In the genomic region with DNA sequence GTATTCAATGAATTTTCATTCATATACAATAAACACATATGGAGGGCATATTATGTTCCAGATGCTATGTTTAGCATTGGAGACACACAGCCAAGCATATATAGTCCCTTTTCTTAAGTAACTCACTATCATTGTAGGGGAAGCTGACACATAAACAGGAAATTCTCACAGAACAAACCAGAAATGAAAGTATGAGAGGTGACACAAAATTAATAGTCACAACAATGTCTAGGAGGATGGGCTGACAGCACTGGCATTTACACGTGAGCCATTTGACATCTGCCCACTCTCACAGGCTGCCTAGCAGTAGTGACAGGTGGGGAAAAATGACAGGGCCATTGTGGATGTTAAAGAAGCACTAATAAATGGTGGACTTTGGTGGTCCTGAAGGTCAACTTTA, we compare ENCODE assay signal across 9 cellular contexts. TPM values are rescaled to one million over a fixed set of nuclear protein-coding genes. Genes with fewer than 3 reads are reported as not detected.
A peak's percentile ranks its signal among the peaks of the same experiment; 100 is the strongest.
DNase-seq lines count a peak whose midpoint lies in the region; ATAC-seq and TF ChIP-seq lines count a peak whose summit lies in the region.
"Had no signal": no experiment of that assay in that cellular context is flagged by ENCODE, and none has a peak within 500 bp of the region (broad histone marks: within the 10 kb centered on the region; RNA-seq: fewer than 3 reads in every experiment).

No MANE protein-coding gene starts in this region.

- H3K27me3 Mint-ChIP-seq in CD8-positive, alpha-beta memory T cell = peaks cover 0 to 8% of the 10 kb centered on the region in 2 donors

- no peaks in the 10 kb centered on the region for H3K27me3 ChIP-seq in CD8-positive, alpha-beta memory T cell (ENCODE audit: insufficient read depth, low read length, poor library complexity, severe bottlenecking)
- no peaks in the 10 kb centered on the region for H3K27me3 ChIP-seq in gastrocnemius medialis

- H3K4me1 ChIP-seq in CD8-positive, alpha-beta memory T cell (ENCODE audit: insufficient read depth, low read length) = peaks cover 51% of the 10 kb centered on the region
- peaks cover 23 to 27% of the 10 kb centered on the region in 2 donors for H3K4me1 ChIP-seq in gastrocnemius medialis

- TF ChIP-seq CTCF in gastrocnemius medialis (IDR thresholded peaks at IDR 0.05 in 4 of 5, conservative IDR thresholded peaks at IDR 0.05 in 1 of 5) = no peak

- no peaks in the 10 kb centered on the region for H3K36me3 ChIP-seq in CD8-positive, alpha-beta memory T cell (ENCODE audit: insufficient read depth, low read length)
- no peaks in the 10 kb centered on the region for H3K36me3 ChIP-seq in gastrocnemius medialis

- H3K9me3 ChIP-seq in CD8-positive, alpha-beta memory T cell (ENCODE audit: low read length) = no peaks in the 10 kb centered on the region
- H3K9me3 ChIP-seq in gastrocnemius medialis = no peaks in the 10 kb centered on the region

- peaks cover 0 to 6% (median 2%) of the 10 kb centered on the region in 5 donors for H3K9me3 Mint-ChIP-seq in CD8-positive, alpha-beta memory T cell

- H3K4me3 Mint-ChIP-seq in CD8-positive, alpha-beta memory T cell = peak overlapping the region; percentile 89 to 99 (median 97)

- H3K36me3 Mint-ChIP-seq in CD8-positive, alpha-beta memory T cell = peaks cover 4 to 29% (median 7%) of the 10 kb centered on the region in 3 donors

- POLR2A ChIA-PET in CD8-positive, alpha-beta memory T cell (lab: Charles Lee) = interaction anchor here (2.5 to 8.0 kb wide), 3 partner anchors 12 to 38 kb away, joined by 10 to 394 read pairs (median 61); a partner anchor contains a TSS

- DNase-seq in CD8-positive, alpha-beta memory T cell = peak; percentile 24 to 68 (median 52)
- peak; percentile 24 for DNase-seq in OCI-M1 (lab: John Stamatoyannopoulos, UW)
- DNase-seq in central memory CD4-positive, alpha-beta T cell = peak; percentile 61
- no peak for DNase-seq in gastrocnemius medialis
- DNase-seq in NCI-H2227 (lab: John Stamatoyannopoulos, UW; ENCODE audit: unreplicated experiment) = no peak
- DNase-seq in GM19240 (ENCODE audit: insufficient read length, low spot score) = no peak
- DNase-seq: NCI-H446 treated with DMSO at 0.1 percent for 48 hours had no signal

- intact Hi-C loops in gastrocnemius medialis (cut with DNase I; ENCODE audit: low total_unique reads) = loop anchor here (5.0 kb wide), 1 partner anchor 956 kb away; a partner anchor contains a TSS

- peak overlapping the region; percentile 97 for H3K27ac ChIP-seq in CD8-positive, alpha-beta memory T cell (ENCODE audit: low read depth, low read length)
- peak overlapping the region; percentile 91 to 100 (median 98) for H3K27ac ChIP-seq in gastrocnemius medialis

- ATAC-seq in gastrocnemius medialis (no peak), GM21528 (IDR thresholded peaks at IDR 0.05; ENCODE audit: low FRiP score, unreplicated experiment) (no peak), HG03280 (IDR thresholded peaks at IDR 0.05; ENCODE audit: unreplicated experiment) (no peak)

- in situ Hi-C loops in gastrocnemius medialis (cut with MboI; ENCODE audit: low sequenced_read_pairs in 4 of 4) = no loop called here

- H3K4me1 Mint-ChIP-seq in CD8-positive, alpha-beta memory T cell = peaks cover 44 to 67% (median 61%) of the 10 kb centered on the region in 3 donors

- no peak for TF ChIP-seq POLR2A in gastrocnemius medialis (IDR thresholded peaks at IDR 0.05)

- H3K27ac Mint-ChIP-seq in CD8-positive, alpha-beta memory T cell = peak overlapping the region; percentile 94 to 100 (median 99)

- H3K4me3 ChIP-seq in CD8-positive, alpha-beta memory T cell (ENCODE audit: low read length) = peak overlapping the region; percentile 15
- peak overlapping the region in 2 of 4 donors; percentile 80 to 90 for H3K4me3 ChIP-seq in gastrocnemius medialis

- CTCF ChIA-PET in CD8-positive, alpha-beta memory T cell (lab: Charles Lee) = interaction anchor here (2.3 to 3.0 kb wide), 3 partner anchors 30 to 39 kb away, joined by 25 to 68 read pairs (median 25); a partner anchor contains a TSS

RNA-seq across cellular contexts. Expression of a gene that starts 2.6 kb away (rescaled TPM):
- total RNA-seq in CD8-positive, alpha-beta memory T cell = 100 to 1,000 TPM in 1 of 2 experiments, 10 to 100 TPM in 1; 96.5 to 100 TPM
- polyA plus RNA-seq in CD8-positive, alpha-beta memory T cell = 45.2 TPM
- total RNA-seq in gastrocnemius medialis = 10 to 100 TPM in 3 of 4 donors, 1 to 10 TPM in 1; 10.0 to 21.1 (median 13.1) TPM

RNA-seq across cellular contexts. Expression of a gene that starts 40.9 kb away (rescaled TPM):
- total RNA-seq in CD8-positive, alpha-beta memory T cell = 10 to 100 TPM; 88.4 to 93.8 TPM
- polyA plus RNA-seq in CD8-positive, alpha-beta memory T cell = 26.5 TPM
- 10 to 100 TPM; 29.2 to 52.0 (median 31.5) TPM for total RNA-seq in gastrocnemius medialis

Comparison
In these comparisons a context has a peak if more than half of its experiments do, and no peak if none do; other contexts are left out.
1. DNase-seq: peak in CD8-positive, alpha-beta memory T cell (5 of 5), OCI-M1 (single experiment) and central memory CD4-positive, alpha-beta T cell (single experiment); none in gastrocnemius medialis (0 of 2), NCI-H2227 (single experiment) and GM19240 (single experiment).
2. RNA of a gene that starts 2.6 kb away (total RNA-seq): 96.5 to 100 TPM in CD8-positive, alpha-beta memory T cell; 10.0 to 21.1 TPM in gastrocnemius medialis; every median in the first group is over 4 times any median in the second.